ENCODE assay signal across 1 cellular context in genomic region chr2:217966399-217967068, GRCh38.
TF ChIP-seq lines count a peak whose summit lies in the region.

No MANE protein-coding gene starts in this region.

TF ChIP-seq in SK-N-SH, 30 proteins besides CTCF, POLR2A, EP300 and RAD21 (continued from another document):
- TF ChIP-seq, protein P1, sequence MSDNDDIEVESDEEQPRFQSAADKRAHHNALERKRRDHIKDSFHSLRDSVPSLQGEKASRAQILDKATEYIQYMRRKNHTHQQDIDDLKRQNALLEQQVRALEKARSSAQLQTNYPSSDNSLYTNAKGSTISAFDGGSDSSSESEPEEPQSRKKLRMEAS (IDR thresholded peaks at IDR 0.05; ENCODE audit: low read depth), result no peak
- TF ChIP-seq FOXJ3 (CRISPR knock-in tag; IDR thresholded peaks at IDR 0.05) (no peak), ELF1 (IDR thresholded peaks at IDR 0.05) (no peak), REST (IDR thresholded peaks at IDR 0.05; ENCODE audit: low read depth, low read length) (no peak), SMC3 (IDR thresholded peaks at IDR 0.05; ENCODE audit: low read depth, low read length) (no peak)
TF ChIP-seq in SK-N-SH: peak in this region for 0.
